ENCODE assay signal across 1 cellular context in genomic region chr20:4667371-4667773, GRCh38.
TF ChIP-seq lines count a peak whose summit lies in the region.

No MANE protein-coding gene starts in this region.

TF ChIP-seq in H1, 55 proteins besides CTCF, POLR2A, EP300 and RAD21 (continued from another document):
- TF ChIP-seq SIN3A (conservative IDR thresholded peaks at IDR 0.05 in 1 of 2, IDR thresholded peaks at IDR 0.05 in 1 of 2; ENCODE audit: low read depth in 1 of 2, low read length in 2 of 2) = no peak
- TF ChIP-seq BRCA1 (IDR thresholded peaks at IDR 0.05; ENCODE audit: low read depth, low read length) = no peak
- no peak for TF ChIP-seq SRF (IDR thresholded peaks at IDR 0.05; ENCODE audit: low read depth, low read length)
- TF ChIP-seq TCF12 (IDR thresholded peaks at IDR 0.05; ENCODE audit: low read depth, low read length) = no peak
- TF ChIP-seq TAF1 (IDR thresholded peaks at IDR 0.05; ENCODE audit: low read depth, low read length) = no peak
